Comparison of ENCODE assay signal across 8 cellular contexts in the genomic region with DNA sequence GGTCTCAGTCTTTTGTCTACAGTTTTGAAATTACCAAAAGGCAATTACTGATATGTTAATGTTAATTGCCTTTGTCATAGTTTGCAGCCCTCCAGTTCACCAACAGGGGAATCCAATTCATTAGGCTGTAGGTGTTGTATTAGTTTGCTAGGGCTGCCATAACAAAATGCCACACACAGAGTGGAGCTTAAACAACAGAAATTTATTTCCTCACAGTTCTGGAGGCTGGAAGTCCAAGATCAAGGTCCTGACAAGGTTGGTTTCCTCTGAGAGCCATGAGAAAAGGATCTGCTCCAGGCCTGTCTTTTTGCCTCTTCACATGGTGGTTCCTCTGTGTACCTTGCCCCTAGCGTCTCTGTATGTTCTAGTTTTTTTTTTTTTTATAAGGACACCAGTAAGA. TPM values are rescaled to one million over a fixed set of nuclear protein-coding genes. Genes with fewer than 3 reads are reported as not detected.
DNase-seq lines count a peak whose midpoint lies in the region; TF ChIP-seq lines count a peak whose summit lies in the region.

No MANE protein-coding gene starts in this region.

- DNase-seq in SJCRH30 (no peak), erythroblast (lab: John Stamatoyannopoulos, UW) (peak; percentile 15 to 45), progenitor cell of endocrine pancreas (ENCODE audit: low spot score, unreplicated experiment) (no peak), NCI-H1694 treated with DMSO at 0.1 percent for 48 hours (lab: John Stamatoyannopoulos, UW) (no peak), midbrain (lab: John Stamatoyannopoulos, UW) (no peak), A172 (ENCODE audit: low spot score) (no peak), NCI-H345 (lab: John Stamatoyannopoulos, UW) (no peak)

- no peak for TF ChIP-seq POLR2A in erythroblast (IDR thresholded peaks at IDR 0.05; ENCODE audit: low read length)

- H3K36me3 Mint-ChIP-seq in progenitor cell of endocrine pancreas (ENCODE audit: insufficient read depth), result peaks cover 23% of the 10 kb centered on the region

- no peak overlapping the region for H3K27ac ChIP-seq in SJCRH30

- no peaks in the 10 kb centered on the region for H3K27me3 ChIP-seq in SJCRH30

- peak overlapping the region; percentile 98 for H3K4me3 ChIP-seq in SJCRH30

- H3K9ac ChIP-seq in ES-I3 (ENCODE audit: low read depth, low read length), result peak overlapping the region; percentile 99; the same call in 1 of the 2 replicates

- peak overlapping the region; percentile 99 for H3K4me3 Mint-ChIP-seq in progenitor cell of endocrine pancreas (ENCODE audit: low read depth)

- no peak for TF ChIP-seq CTCF in progenitor cell of endocrine pancreas (IDR thresholded peaks at IDR 0.05; ENCODE audit: unreplicated experiment)

- H3K9me3 ChIP-seq in ES-I3 (ENCODE audit: control insufficient read depth, insufficient read depth, low read length) (peaks cover 8% of the 10 kb centered on the region), SJCRH30 (replicated peaks) (no peaks in the 10 kb centered on the region)

- H3K27ac Mint-ChIP-seq in progenitor cell of endocrine pancreas, result peak overlapping the region; percentile 99

- no peaks in the 10 kb centered on the region for H3K27me3 Mint-ChIP-seq in progenitor cell of endocrine pancreas

- H3K9me3 Mint-ChIP-seq in progenitor cell of endocrine pancreas (ENCODE audit: low read depth), result peaks cover 19% of the 10 kb centered on the region

- peaks cover 10% of the 10 kb centered on the region for H3K4me1 Mint-ChIP-seq in progenitor cell of endocrine pancreas (ENCODE audit: low read depth)

- no peaks in the 10 kb centered on the region for H3K4me1 ChIP-seq in ES-I3 (ENCODE audit: insufficient read depth, low read length)
- H3K4me1 ChIP-seq in SJCRH30, result no peaks in the 10 kb centered on the region

- H3K36me3 ChIP-seq in ES-I3 (ENCODE audit: insufficient read depth, low read length) (peaks cover 24% of the 10 kb centered on the region), SJCRH30 (peaks cover 36% of the 10 kb centered on the region)

RNA-seq across cellular contexts. Expression of a gene that starts 1.3 kb away (rescaled TPM):
- 38.4 and 41.0 TPM in 2 replicates for total RNA-seq in SJCRH30 (2014; rRNA removed; shearing (Covaris generic))
- total RNA-seq in progenitor cell of endocrine pancreas, result 39.3 and 41.3 TPM in 2 replicates
- 43.2 and 58.2 TPM in 2 replicates for total RNA-seq in A172 (2014; rRNA removed; shearing (Covaris generic))

RNA-seq across cellular contexts. Expression of a gene that starts 17.6 kb away (rescaled TPM):
- 8.2 and 8.5 TPM in 2 replicates for total RNA-seq in SJCRH30 (2014; rRNA removed; shearing (Covaris generic))
- total RNA-seq in progenitor cell of endocrine pancreas, result 20.4 and 21.0 TPM in 2 replicates
- 3.2 and 3.6 TPM in 2 replicates for total RNA-seq in A172 (2014; rRNA removed; shearing (Covaris generic))

Comparison
In these comparisons a context has a peak if more than half of its experiments do, and no peak if none do; other contexts are left out.
1. DNase-seq: peak in erythroblast (2 of 2); none in SJCRH30 (0 of 2), progenitor cell of endocrine pancreas (single experiment), NCI-H1694 treated with DMSO at 0.1 percent for 48 hours (single experiment), midbrain (single experiment), A172 (single experiment) and NCI-H345 (single experiment).